Comparison of ENCODE assay signal across 23 cellular contexts in genomic region chr2:31193066-31193396, GRCh38. TPM values are rescaled to one million over a fixed set of nuclear protein-coding genes. Genes with fewer than 3 reads are reported as not detected.
"Had no signal": no experiment of that assay in that cellular context is flagged by ENCODE, and none has a peak within 500 bp of the region (broad histone marks: within the 10 kb centered on the region; RNA-seq: fewer than 3 reads in every experiment).

No MANE protein-coding gene starts in this region.

- H3K36me3 Mint-ChIP-seq: activated naive CD4-positive, alpha-beta T cell treated with anti-CD3 and anti-CD28 coated beads, Interleukin-2, amount 50 U/mL, for 72 hours had no signal

- H3K27me3 Mint-ChIP-seq: memory B cell; stimulated activated naive B cell treated with anti-CD40 and anti-IgM and Interleukin-4, amounts not matched to agents 10 μg/mL and 1 μg/mL and 100 μg/mL, for 72 hours had no signal

- ATAC-seq: activated naive CD4-positive, alpha-beta T cell treated with anti-CD3 and anti-CD28 coated beads, Interleukin-2, amount 50 U/mL, for 72 hours; esophagus mucosa; stimulated activated naive B cell treated with anti-CD40 and anti-IgM and Interleukin-4, amounts not matched to agents 10 μg/mL and 1 μg/mL and 100 μg/mL, for 72 hours had no signal

- H3K4me3 Mint-ChIP-seq: brain; memory B cell; nephron; stimulated activated naive B cell treated with anti-CD40 and anti-IgM and Interleukin-4, amounts not matched to agents 10 μg/mL and 1 μg/mL and 100 μg/mL, for 72 hours; T-helper 2 cell treated with Interferon-gamma antibody and Interleukin-4, amounts not matched to agents 5 μg/mL and 100 μg/mL, for 36 hours had no signal

- H3K27ac Mint-ChIP-seq: activated naive CD4-positive, alpha-beta T cell treated with anti-CD3 and anti-CD28 coated beads, Interleukin-2, amount 50 U/mL, for 72 hours; brain; memory B cell; nephron; stimulated activated naive B cell treated with anti-CD40 and anti-IgM and Interleukin-4, amounts not matched to agents 10 μg/mL and 1 μg/mL and 100 μg/mL, for 72 hours; T-helper 2 cell treated with Interferon-gamma antibody and Interleukin-4, amounts not matched to agents 5 μg/mL and 100 μg/mL, for 36 hours had no signal

- H3K36me3 ChIP-seq: sigmoid colon, WERI-Rb-1 had no signal

- H3K4me3 ChIP-seq: sigmoid colon, testis had no signal

- H3K27me3 ChIP-seq: sigmoid colon, testis had no signal

- H3K9me3 Mint-ChIP-seq: activated naive CD4-positive, alpha-beta T cell treated with anti-CD3 and anti-CD28 coated beads, Interleukin-2, amount 50 U/mL, for 72 hours; brain; nephron; stimulated activated naive B cell treated with anti-CD40 and anti-IgM and Interleukin-4, amounts not matched to agents 10 μg/mL and 1 μg/mL and 100 μg/mL, for 72 hours; T-helper 2 cell treated with Interferon-gamma antibody and Interleukin-4, amounts not matched to agents 5 μg/mL and 100 μg/mL, for 36 hours had no signal

- DNase-seq: activated CD4-positive, alpha-beta T cell treated with anti-CD3 and anti-CD28 coated beads for 1 hour; activated CD4-positive, alpha-beta T cell treated with anti-CD3 and anti-CD28 coated beads, Interleukin-2, amount 50 U/mL, for 1 hour; activated T-cell treated with anti-CD3 and anti-CD28 coated beads, Interleukin-2, amount 50 U/mL, for 1 hour; aorta; caudate nucleus; dermis blood vessel endothelial cell; effector memory CD4-positive, alpha-beta T cell; foreskin melanocyte; nucleus accumbens; sigmoid colon; stimulated activated CD4-positive, alpha-beta T cell treated with anti-CD3 and anti-CD28 coated beads, Interleukin-2, amount 100 ng/mL, for 48 hours; stimulated activated CD8-positive, alpha-beta memory T cell treated with anti-CD3 and anti-CD28 coated beads, Interleukin-4, amount 100 ng/mL, for 48 hours; stimulated activated naive B cell treated with anti-CD40 and anti-IgM and Interleukin-4, amounts not matched to agents 10 μg/mL and 1 μg/mL and 100 μg/mL, for 72 hours; testis; trophoblast cell; WERI-Rb-1 had no signal

- H3K4me1 ChIP-seq: sigmoid colon, testis had no signal

- H3K4me1 Mint-ChIP-seq: brain; nephron; stimulated activated naive B cell treated with anti-CD40 and anti-IgM and Interleukin-4, amounts not matched to agents 10 μg/mL and 1 μg/mL and 100 μg/mL, for 72 hours had no signal

- H3K27ac ChIP-seq: sigmoid colon, testis, WERI-Rb-1 had no signal

RNA-seq across cellular contexts. Expression of gene CAPN14, which starts 24.3 kb away (rescaled TPM):
- total RNA-seq: dermis blood vessel endothelial cell, myocyte had no signal

RNA-seq across cellular contexts. Expression of gene GALNT14, which starts 54.8 kb away (rescaled TPM):
- total RNA-seq: myocyte had no signal
